ENCODE assay signal across 15 cellular contexts in the genomic region with DNA sequence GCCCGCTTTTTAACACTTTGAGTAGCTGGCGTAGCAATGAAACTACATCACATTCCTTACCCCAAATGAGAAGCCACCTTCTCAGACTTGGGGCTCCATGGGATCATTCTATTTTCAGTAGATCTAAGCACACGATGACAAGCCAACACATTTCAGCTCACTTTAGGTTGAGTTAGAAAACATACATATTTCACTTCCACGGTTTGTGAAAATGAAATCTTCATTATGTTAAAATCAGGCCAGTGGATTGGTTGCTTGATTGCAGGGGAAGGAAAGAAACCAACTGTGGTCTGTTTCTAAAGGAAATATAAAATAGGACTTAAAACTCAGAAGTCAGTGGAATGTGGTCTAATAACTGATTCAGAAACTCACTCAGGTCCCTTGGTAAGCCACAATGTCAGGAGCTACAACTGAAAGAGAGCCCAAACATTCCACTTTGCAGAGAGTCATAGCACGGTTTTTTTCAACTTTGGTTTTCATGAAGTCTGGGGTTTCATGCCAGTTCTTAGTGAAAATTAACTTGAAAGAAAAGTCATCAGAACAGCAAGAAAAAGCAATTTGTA.
DNase-seq lines count a peak whose midpoint lies in the region; ATAC-seq, FAIRE-seq and TF ChIP-seq lines count a peak whose summit lies in the region.
"Had no signal": no experiment of that assay in that cellular context is flagged by ENCODE, and none has a peak within 500 bp of the region (broad histone marks: within the 10 kb centered on the region; RNA-seq: fewer than 3 reads in every experiment).

No MANE protein-coding gene starts in this region.

- H3K4me3 ChIP-seq in adipocyte (ENCODE audit: low read length), result no peak overlapping the region
- H3K4me3 ChIP-seq: body of pancreas, suprapubic skin had no signal

- H3K36me3 ChIP-seq in KOPT-K1 (ENCODE audit: insufficient read depth, low read length) (no peaks in the 10 kb centered on the region), adipocyte (ENCODE audit: control insufficient read depth, insufficient read depth, low read length, severe bottlenecking) (no peaks in the 10 kb centered on the region)
- H3K36me3 ChIP-seq: suprapubic skin had no signal

- H3K27ac ChIP-seq in KOPT-K1 (ENCODE audit: low read depth, low read length, poor library complexity, severe bottlenecking), result peak overlapping the region; percentile 29
- H3K27ac ChIP-seq: body of pancreas, suprapubic skin had no signal

- no peak overlapping the region for H3K9ac ChIP-seq in adipocyte (ENCODE audit: low read length)

- H3K27ac Mint-ChIP-seq in activated T-cell treated with anti-CD3 and anti-CD28 coated beads, Interleukin-2, amount 50 U/mL, for 24 hours, result peak overlapping the region; percentile 80
- H3K27ac Mint-ChIP-seq in stimulated activated naive B cell treated with anti-CD40 and anti-IgM and Interleukin-4, amounts not matched to agents 10 μg/mL and 1 μg/mL and 100 μg/mL, for 72 hours, result no peak overlapping the region
- no peak overlapping the region for H3K27ac Mint-ChIP-seq in HFFc6

- no peak for TF ChIP-seq CTCF in HFFc6 (IDR thresholded peaks at IDR 0.05)

- DNase-seq in activated T-cell treated with anti-CD3 and anti-CD28 coated beads, Interleukin-2, amount 50 U/mL, for 24 hours, result no peak
- DNase-seq in activated T-cell treated with anti-CD3 and anti-CD28 coated beads for 4 hours (no peak), adipocyte (ENCODE audit: low read depth) (peak; percentile 21), HFFc6 (no peak), HTR-8/SVneo (ENCODE audit: insufficient read length, low spot score) (no peak)
- DNase-seq in stimulated activated naive B cell treated with anti-CD40 and anti-IgM and Interleukin-4, amounts not matched to agents 10 μg/mL and 1 μg/mL and 100 μg/mL, for 72 hours, result no peak
- DNase-seq: body of pancreas, COR-L47, SIG-M5 had no signal

- peak; percentile 73 to 82 for ATAC-seq in stimulated activated naive B cell treated with anti-CD40 and anti-IgM and Interleukin-4, amounts not matched to agents 10 μg/mL and 1 μg/mL and 100 μg/mL, for 72 hours (replicated peaks)
- ATAC-seq in GM19397 (IDR thresholded peaks at IDR 0.05; ENCODE audit: unreplicated experiment), result no peak
- ATAC-seq: body of pancreas, sciatic nerve had no signal

- peak overlapping the region; percentile 1 for H3K4me3 Mint-ChIP-seq in activated T-cell treated with anti-CD3 and anti-CD28 coated beads, Interleukin-2, amount 50 U/mL, for 24 hours
- H3K4me3 Mint-ChIP-seq in stimulated activated naive B cell treated with anti-CD40 and anti-IgM and Interleukin-4, amounts not matched to agents 10 μg/mL and 1 μg/mL and 100 μg/mL, for 72 hours, result no peak overlapping the region
- H3K4me3 Mint-ChIP-seq in HFFc6, result no peak overlapping the region

- peaks cover 21% of the 10 kb centered on the region for H3K4me1 Mint-ChIP-seq in activated T-cell treated with anti-CD3 and anti-CD28 coated beads, Interleukin-2, amount 50 U/mL, for 24 hours (ENCODE audit: low read depth)
- peaks cover 2 to 11% of the 10 kb centered on the region in 2 donors for H3K4me1 Mint-ChIP-seq in stimulated activated naive B cell treated with anti-CD40 and anti-IgM and Interleukin-4, amounts not matched to agents 10 μg/mL and 1 μg/mL and 100 μg/mL, for 72 hours
- H3K4me1 Mint-ChIP-seq in HFFc6 (ENCODE audit: low read depth), result no peaks in the 10 kb centered on the region

- no peaks in the 10 kb centered on the region for H3K27me3 ChIP-seq in adipocyte (replicated peaks; ENCODE audit: control insufficient read depth, insufficient read depth, low read length)
- H3K27me3 ChIP-seq: body of pancreas, suprapubic skin had no signal

- H3K9me3 Mint-ChIP-seq in activated T-cell treated with anti-CD3 and anti-CD28 coated beads, Interleukin-2, amount 50 U/mL, for 24 hours, result no peaks in the 10 kb centered on the region
- peaks cover 0 to 2% of the 10 kb centered on the region in 2 donors for H3K9me3 Mint-ChIP-seq in stimulated activated naive B cell treated with anti-CD40 and anti-IgM and Interleukin-4, amounts not matched to agents 10 μg/mL and 1 μg/mL and 100 μg/mL, for 72 hours
- H3K9me3 Mint-ChIP-seq in HFFc6, result peaks cover 41% of the 10 kb centered on the region

- peaks cover 1% of the 10 kb centered on the region for H3K36me3 Mint-ChIP-seq in activated T-cell treated with anti-CD3 and anti-CD28 coated beads, Interleukin-2, amount 50 U/mL, for 24 hours (ENCODE audit: low read depth)
- no peaks in the 10 kb centered on the region for H3K36me3 Mint-ChIP-seq in stimulated activated naive B cell treated with anti-CD40 and anti-IgM and Interleukin-4, amounts not matched to agents 10 μg/mL and 1 μg/mL and 100 μg/mL, for 72 hours
- no peaks in the 10 kb centered on the region for H3K36me3 Mint-ChIP-seq in HFFc6 (ENCODE audit: low read depth)

- H3K27me3 Mint-ChIP-seq in activated T-cell treated with anti-CD3 and anti-CD28 coated beads, Interleukin-2, amount 50 U/mL, for 24 hours, result no peaks in the 10 kb centered on the region
- H3K27me3 Mint-ChIP-seq in stimulated activated naive B cell treated with anti-CD40 and anti-IgM and Interleukin-4, amounts not matched to agents 10 μg/mL and 1 μg/mL and 100 μg/mL, for 72 hours, result no peaks in the 10 kb centered on the region
- H3K27me3 Mint-ChIP-seq in HFFc6 (ENCODE audit: insufficient read depth), result no peaks in the 10 kb centered on the region; the same call in 1 of the 2 replicates

- peaks cover 4% of the 10 kb centered on the region for H3K4me1 ChIP-seq in adipocyte (ENCODE audit: control insufficient read depth, insufficient read depth, low read length)
- H3K4me1 ChIP-seq: body of pancreas had no signal

- FAIRE-seq in HTR-8/SVneo (lab: Jason Lieb, UNC), result no peak
- FAIRE-seq: H54, TTC549 had no signal

- no peaks in the 10 kb centered on the region for H3K9me3 ChIP-seq in KOPT-K1 (ENCODE audit: insufficient read depth, low read length, poor library complexity, severe bottlenecking)
- H3K9me3 ChIP-seq in adipocyte (ENCODE audit: control insufficient read depth, low read length), result no peaks in the 10 kb centered on the region
- H3K9me3 ChIP-seq: body of pancreas, suprapubic skin had no signal
